In genomic region chr6:125843593-125843992, GRCh38 we compare ENCODE assay signal across 1 cellular context.
TF ChIP-seq lines count a peak whose summit lies in the region.

No MANE protein-coding gene starts in this region.

TF ChIP-seq in K562, 482 proteins besides CTCF, POLR2A, EP300 and RAD21 (continued from another document):
- peak; percentile 38; the same call in 1 of the 2 replicates for TF ChIP-seq ZNF592 (IDR thresholded peaks at IDR 0.05)
- TF ChIP-seq ZNF124 (CRISPR knock-in tag; IDR thresholded peaks at IDR 0.05): no peak
- TF ChIP-seq BACH1 (tag; IDR thresholded peaks at IDR 0.05): peak; percentile 71; the same call in 1 of the 2 replicates
- peak; percentile 17 for TF ChIP-seq MEIS2 (IDR thresholded peaks at IDR 0.05; ENCODE audit: partially characterized antibody)
- 0 out of 2 replicates have a peak, but pooled peaks have one; percentile 39 for TF ChIP-seq ADNP (tag; IDR thresholded peaks at IDR 0.05)
- TF ChIP-seq KLF1 (tag; IDR thresholded peaks at IDR 0.05): no peak
- peak; percentile 89 for TF ChIP-seq NFE2L1 (tag; IDR thresholded peaks at IDR 0.05; ENCODE audit: borderline replicate concordance, low read depth)
- no peak for TF ChIP-seq HLTF (IDR thresholded peaks at IDR 0.05)
- TF ChIP-seq SREBF2 (CRISPR knock-in tag; IDR thresholded peaks at IDR 0.05): no peak
- TF ChIP-seq MAFF (IDR thresholded peaks at IDR 0.05; ENCODE audit: low read length): peak; percentile 93
- no peak for TF ChIP-seq PBX2 (CRISPR knock-in tag; IDR thresholded peaks at IDR 0.05; ENCODE audit: low read depth)
- 0 out of 2 replicates have a peak, but pooled peaks have one; percentile 24 for TF ChIP-seq PBX2 (tag; conservative IDR thresholded peaks at IDR 0.05; ENCODE audit: low read depth)
- 0 out of 2 replicates have a peak, but pooled peaks have one; percentile 20 for TF ChIP-seq SMARCE1 (IDR thresholded peaks at IDR 0.05)
- 0 out of 2 replicates have a peak, but pooled peaks have one; percentile 19 for TF ChIP-seq SMARCA4 (IDR thresholded peaks at IDR 0.05)
- TF ChIP-seq MAFK (IDR thresholded peaks at IDR 0.05; ENCODE audit: low read length): peak; percentile 87; the same call in 1 of the 2 replicates
